In the genomic region with DNA sequence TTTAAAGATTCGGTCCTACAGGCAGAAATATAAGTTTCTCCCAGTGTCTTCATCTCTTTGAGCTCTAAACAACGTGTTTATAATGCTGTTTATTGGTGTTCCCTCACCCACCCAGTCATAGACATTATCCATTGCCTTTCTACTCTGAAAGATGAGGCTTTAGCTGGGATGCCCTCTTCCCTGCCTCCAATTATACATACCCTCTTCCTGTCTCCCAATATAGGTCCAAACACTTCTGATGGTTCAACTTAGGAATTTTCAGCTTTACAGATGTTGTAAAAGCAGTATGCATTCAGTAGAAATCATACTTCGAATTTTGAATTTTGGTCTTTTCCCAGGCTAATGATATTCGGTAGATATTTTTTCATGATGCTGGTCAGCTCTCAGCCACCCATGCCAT, we compare ENCODE assay signal across 24 cellular contexts. TPM values are rescaled to one million over a fixed set of nuclear protein-coding genes. Genes with fewer than 3 reads are reported as not detected.
A peak's percentile ranks its signal among the peaks of the same experiment; 100 is the strongest.
DNase-seq lines count a peak whose midpoint lies in the region; ATAC-seq and TF ChIP-seq lines count a peak whose summit lies in the region.
"Had no signal": no experiment of that assay in that cellular context is flagged by ENCODE, and none has a peak within 500 bp of the region (broad histone marks: within the 10 kb centered on the region; RNA-seq: fewer than 3 reads in every experiment).

No MANE protein-coding gene starts in this region.

- no peaks in the 10 kb centered on the region for H3K27me3 Mint-ChIP-seq in CD4-positive, alpha-beta T cell
- H3K27me3 Mint-ChIP-seq in T-helper 17 cell, result no peaks in the 10 kb centered on the region

- H2BK120ac ChIP-seq in mesenchymal stem cell (ENCODE audit: low read depth, low read length), result no peak overlapping the region

- peaks cover 27% of the 10 kb centered on the region for H3K79me1 ChIP-seq in mesenchymal stem cell (replicated peaks; ENCODE audit: low read length, poor library complexity, severe bottlenecking)

- peaks cover 12% of the 10 kb centered on the region for H3K36me3 Mint-ChIP-seq in CD4-positive, alpha-beta T cell (ENCODE audit: low read depth)
- no peaks in the 10 kb centered on the region for H3K36me3 Mint-ChIP-seq in T-helper 17 cell (ENCODE audit: low read depth)

- no peak overlapping the region for H3K4me3 ChIP-seq in BLaER1 treated with 17β-estradiol and CSF1 and Interleukin-3, amounts not matched to agents 10 nM and 100 nM
- no peak overlapping the region for H3K4me3 ChIP-seq in mesenchymal stem cell (ENCODE audit: insufficient read depth in 1 of 2, low read depth in 1 of 2, low read length in 2 of 2)
- H3K4me3 ChIP-seq: A549, PC-9, SJSA1 had no signal

- H3K9ac ChIP-seq in BLaER1 treated with 17β-estradiol and CSF1 and Interleukin-3, amounts not matched to agents 10 nM and 100 nM, result no peak overlapping the region
- no peak overlapping the region for H3K9ac ChIP-seq in mesenchymal stem cell (ENCODE audit: low read length)

- DNase-seq in CD4-positive, alpha-beta T cell, result no peak
- no peak for DNase-seq in T-helper 17 cell
- DNase-seq in mesenchymal stem cell, result no peak
- DNase-seq in NCI-H1417 treated with DMSO at 0.1 percent for 48 hours (lab: John Stamatoyannopoulos, UW), result no peak
- no peak for DNase-seq in activated CD8-positive, alpha-beta memory T cell treated with anti-CD3 and anti-CD28 coated beads, Interleukin-2, amount 50 U/mL, for 4 hours
- DNase-seq in RWPE1 (ENCODE audit: low spot score), result no peak
- DNase-seq in NCI-H446 treated with DMSO at 0.1 percent for 48 hours (lab: John Stamatoyannopoulos, UW), result no peak
- DNase-seq: AML-193; C1 segment of cervical spinal cord; DMS153; Karpas-422; NCI-H1092; NCI-H1436 treated with DMSO at 0.1 percent for 48 hours; NCI-H1930; NCI-H446; NCI-H526; NCI-H82; NK-92 treated with Interleukin-12 subunit alpha and Interleukin-12 subunit beta, amount 100 ng/mL, for 24 hours; PC-9; Right ventricle myocardium superior had no signal

- H2AK5ac ChIP-seq in mesenchymal stem cell (ENCODE audit: low read length, severe bottlenecking), result no peak overlapping the region

- H4K91ac ChIP-seq in mesenchymal stem cell (ENCODE audit: low read length), result no peak overlapping the region

- CTCF ChIA-PET in CD4-positive, alpha-beta T cell (lab: Charles Lee), result interaction anchor here (1.3 to 2.3 kb wide), 4 partner anchors 13 to 57 kb away, joined by 3 to 10 read pairs (median 4); no protein-coding TSS in a partner anchor
- CTCF ChIA-PET in RWPE1 (lab: Yijun Ruan, JAX), result interaction anchor here (0.6 kb wide), 1 partner anchor 494 kb away, joined by 3 read pairs; no protein-coding TSS in a partner anchor

- H3K27me3 ChIP-seq in BLaER1 treated with 17β-estradiol and CSF1 and Interleukin-3, amounts not matched to agents 10 nM and 100 nM, result peaks cover 6 to 34% (median 22%) of the 10 kb centered on the region in 11 experiments; a peak in 18 of 22 replicates
- H3K27me3 ChIP-seq in CD4-positive, alpha-beta T cell (ENCODE audit: control insufficient read depth, insufficient read depth, low read length), result no peaks in the 10 kb centered on the region
- peaks cover 0 to 44% of the 10 kb centered on the region in 2 experiments for H3K27me3 ChIP-seq in mesenchymal stem cell (ENCODE audit: control insufficient read depth in 1 of 2, insufficient read depth in 1 of 2, low read length in 2 of 2)

- no peak overlapping the region for H3K18ac ChIP-seq in mesenchymal stem cell (ENCODE audit: low read depth in 1 of 2, low read length in 2 of 2)

- ATAC-seq in CD4-positive, alpha-beta T cell (ENCODE audit: poor library complexity), result no peak
- ATAC-seq in T-helper 17 cell, result no peak
- ATAC-seq: A549 had no signal

- H3K27ac Mint-ChIP-seq in CD4-positive, alpha-beta T cell, result no peak overlapping the region
- H3K27ac Mint-ChIP-seq in T-helper 17 cell, result peak overlapping the region; percentile 80

- no peak overlapping the region for H3K23ac ChIP-seq in mesenchymal stem cell (ENCODE audit: low read length in 2 of 2)

- no peak overlapping the region for H2BK15ac ChIP-seq in mesenchymal stem cell (ENCODE audit: low read depth, poor library complexity, severe bottlenecking)

- H2AFZ ChIP-seq in mesenchymal stem cell (ENCODE audit: low read depth, low read length), result no peak overlapping the region
- H2AFZ ChIP-seq: PC-9 had no signal

- peak overlapping the region in 9 of 11 experiments; percentile 91 to 98 (median 94); a peak in 13 of 22 replicates for H3K4me2 ChIP-seq in BLaER1 treated with 17β-estradiol and CSF1 and Interleukin-3, amounts not matched to agents 10 nM and 100 nM
- no peak overlapping the region for H3K4me2 ChIP-seq in mesenchymal stem cell (ENCODE audit: low read length, poor library complexity, severe bottlenecking)
- H3K4me2 ChIP-seq: A549 had no signal

- WGBS in mesenchymal stem cell, result 83% methylated on average over 4 of the region's 4 CpGs

- no peak overlapping the region for H4K8ac ChIP-seq in mesenchymal stem cell (ENCODE audit: low read length)

- no peak overlapping the region for H3K27ac ChIP-seq in BLaER1 treated with 17β-estradiol and CSF1 and Interleukin-3, amounts not matched to agents 10 nM and 100 nM
- no peak overlapping the region for H3K27ac ChIP-seq in CD4-positive, alpha-beta T cell (ENCODE audit: low read depth, low read length)
- H3K27ac ChIP-seq in mesenchymal stem cell (ENCODE audit: low read length, poor library complexity, severe bottlenecking) (no peak overlapping the region), RWPE1 (no peak overlapping the region)
- H3K27ac ChIP-seq: A549, PC-9, SJSA1 had no signal

- no peak overlapping the region for H3K14ac ChIP-seq in mesenchymal stem cell (ENCODE audit: low read length in 2 of 2)

- no peak overlapping the region for H2BK12ac ChIP-seq in mesenchymal stem cell (ENCODE audit: low read length in 2 of 2)

- peaks cover 25 to 44% (median 32%) of the 10 kb centered on the region in 10 experiments for H3K4me1 ChIP-seq in BLaER1 treated with 17β-estradiol and CSF1 and Interleukin-3, amounts not matched to agents 10 nM and 100 nM
- peaks cover 13% of the 10 kb centered on the region for H3K4me1 ChIP-seq in mesenchymal stem cell (ENCODE audit: control insufficient read depth, insufficient read depth, low read depth, low read length)

- intact Hi-C loops in CD4-positive, alpha-beta T cell (cut with DNase I, micrococcal nuclease), result loop anchor here (2.0 to 5.0 kb wide), 6 partner anchors 51 to 331 kb away; a partner anchor contains a TSS

- peak overlapping the region; percentile 52 for H3K4me3 Mint-ChIP-seq in CD4-positive, alpha-beta T cell
- H3K4me3 Mint-ChIP-seq in T-helper 17 cell, result peak overlapping the region; percentile 91

- H3K36me3 ChIP-seq in BLaER1 treated with 17β-estradiol and CSF1 and Interleukin-3, amounts not matched to agents 10 nM and 100 nM, result peaks cover 0 to 44% (median 11%) of the 10 kb centered on the region in 11 experiments; a peak in 11 of 22 replicates
- H3K36me3 ChIP-seq in mesenchymal stem cell (ENCODE audit: control insufficient read depth in 1 of 2, insufficient read depth in 2 of 2, low read depth in 1 of 2, low read length in 2 of 2), result no peaks in the 10 kb centered on the region
- H3K36me3 ChIP-seq: SJSA1 had no signal

- H3K4me1 Mint-ChIP-seq in CD4-positive, alpha-beta T cell (ENCODE audit: low read depth), result peaks cover 72% of the 10 kb centered on the region
- peaks cover 52% of the 10 kb centered on the region for H3K4me1 Mint-ChIP-seq in T-helper 17 cell

- peaks cover 0 to 9% (median 4%) of the 10 kb centered on the region in 11 experiments; a peak in 7 of 22 replicates for H3K9me3 ChIP-seq in BLaER1 treated with 17β-estradiol and CSF1 and Interleukin-3, amounts not matched to agents 10 nM and 100 nM (replicated peaks in 1 of 11)
- H3K9me3 ChIP-seq in CD4-positive, alpha-beta T cell (ENCODE audit: control insufficient read depth, low read length), result no peaks in the 10 kb centered on the region
- H3K9me3 ChIP-seq in T-helper 17 cell (ENCODE audit: control insufficient read depth, low read length, poor library complexity, severe bottlenecking) (no peaks in the 10 kb centered on the region), mesenchymal stem cell (ENCODE audit: control insufficient read depth, low read length) (peaks cover 4% of the 10 kb centered on the region)
- H3K9me3 ChIP-seq: SJSA1 had no signal

- H3K9me3 Mint-ChIP-seq in CD4-positive, alpha-beta T cell, result no peaks in the 10 kb centered on the region

- TF ChIP-seq CTCF in CD4-positive, alpha-beta T cell (IDR thresholded peaks at IDR 0.05), result no peak
- no peak for TF ChIP-seq CTCF in RWPE1 (conservative IDR thresholded peaks at IDR 0.05; ENCODE audit: low read depth)

- peaks cover 0 to 38% (median 11%) of the 10 kb centered on the region in 11 experiments; a peak in 12 of 22 replicates for H4K20me1 ChIP-seq in BLaER1 treated with 17β-estradiol and CSF1 and Interleukin-3, amounts not matched to agents 10 nM and 100 nM

- POLR2A ChIA-PET in CD4-positive, alpha-beta T cell (lab: Charles Lee), result interaction anchor here (1.0 to 3.5 kb wide), 3 partner anchors 44 to 131 kb away, joined by 3 to 24 read pairs (median 5); no protein-coding TSS in a partner anchor
- POLR2A ChIA-PET in RWPE1 (lab: Yijun Ruan, JAX; ENCODE audit: low non-redundant PET), result no interaction called here

- no peak overlapping the region for H3K4ac ChIP-seq in mesenchymal stem cell (ENCODE audit: low read depth in 1 of 2, low read length in 2 of 2)

- peak overlapping the region; percentile 74 for H2BK5ac ChIP-seq in mesenchymal stem cell (ENCODE audit: low read depth, low read length, poor library complexity, severe bottlenecking)

RNA-seq across cellular contexts. Expression of a gene that starts 2.6 kb away (rescaled TPM):
- total RNA-seq in CD4-positive, alpha-beta T cell, result 1 to 10 TPM; 6.1 to 7.5 TPM
- 10 to 100 TPM in 1 of 2 donors, 1 to 10 TPM in 1; 6.3 to 16.4 TPM for total RNA-seq in T-helper 17 cell
- polyA plus RNA-seq in mesenchymal stem cell (2013, experiment 1 of 2), result 0.39 TPM
- polyA plus RNA-seq in mesenchymal stem cell (2013, experiment 2 of 2), result 0.59 TPM
- total RNA-seq: RPMI7951, SJSA1 had no signal
